In the genomic region with DNA sequence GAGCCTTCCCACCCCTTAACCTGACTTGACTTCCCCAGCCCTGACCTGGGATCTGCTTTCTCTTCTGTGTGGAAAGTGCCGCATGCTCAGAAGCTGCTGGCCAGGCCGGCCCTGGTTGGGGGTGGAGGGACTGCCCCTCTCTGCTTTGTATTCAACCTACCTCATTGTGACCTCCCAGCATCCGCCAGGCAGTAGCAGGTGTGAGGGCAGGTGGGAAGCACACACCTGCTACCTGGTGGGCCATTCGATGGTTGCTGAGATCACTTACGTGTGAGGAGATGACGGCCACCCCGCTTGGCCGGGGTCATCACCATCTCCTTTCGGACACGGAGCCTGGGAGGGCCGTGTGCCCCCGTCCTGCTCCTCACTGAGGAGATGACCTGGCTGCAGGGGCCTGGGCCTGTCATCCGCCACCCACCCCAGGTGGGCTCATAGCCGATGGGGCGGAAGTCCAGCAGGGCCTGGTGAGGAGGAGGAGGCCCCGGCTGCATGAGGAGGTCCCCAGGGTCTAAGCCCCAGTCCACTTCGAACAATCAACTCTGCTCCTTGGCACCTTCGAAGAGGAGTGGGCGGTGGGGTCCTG, we compare ENCODE assay signal across 1 cellular context.
A peak's percentile ranks its signal among the peaks of the same experiment; 100 is the strongest.
TF ChIP-seq lines count a peak whose summit lies in the region.

No MANE protein-coding gene starts in this region.

TF ChIP-seq in H1, 55 proteins besides CTCF, POLR2A, EP300 and RAD21:
- TF ChIP-seq POU5F1 (IDR thresholded peaks at IDR 0.05; ENCODE audit: low read depth, low read length): no peak
- TF ChIP-seq E2F6 (IDR thresholded peaks at IDR 0.05): peak; percentile 44; the same call in 1 of the 2 replicates
- no peak for TF ChIP-seq CTBP2 (IDR thresholded peaks at IDR 0.05; ENCODE audit: borderline replicate concordance, insufficient read depth, insufficient read length, low read length)
- no peak for TF ChIP-seq GABPA (IDR thresholded peaks at IDR 0.05; ENCODE audit: borderline replicate concordance, insufficient read depth, low read length)
- TF ChIP-seq SIRT6 (IDR thresholded peaks at IDR 0.05; ENCODE audit: low read length): no peak
- peak; percentile 66; the same call in 1 of the 2 replicates for TF ChIP-seq MAX (IDR thresholded peaks at IDR 0.05)
- TF ChIP-seq SUZ12 (IDR thresholded peaks at IDR 0.05; ENCODE audit: low read length): no peak
- no peak for TF ChIP-seq SP4 (IDR thresholded peaks at IDR 0.05; ENCODE audit: low read length)
- TF ChIP-seq SRF (IDR thresholded peaks at IDR 0.05; ENCODE audit: low read depth, low read length): no peak
- TF ChIP-seq TAF1 (IDR thresholded peaks at IDR 0.05; ENCODE audit: low read depth, low read length): no peak
